Comparison of ENCODE assay signal across 8 cellular contexts in the genomic region with DNA sequence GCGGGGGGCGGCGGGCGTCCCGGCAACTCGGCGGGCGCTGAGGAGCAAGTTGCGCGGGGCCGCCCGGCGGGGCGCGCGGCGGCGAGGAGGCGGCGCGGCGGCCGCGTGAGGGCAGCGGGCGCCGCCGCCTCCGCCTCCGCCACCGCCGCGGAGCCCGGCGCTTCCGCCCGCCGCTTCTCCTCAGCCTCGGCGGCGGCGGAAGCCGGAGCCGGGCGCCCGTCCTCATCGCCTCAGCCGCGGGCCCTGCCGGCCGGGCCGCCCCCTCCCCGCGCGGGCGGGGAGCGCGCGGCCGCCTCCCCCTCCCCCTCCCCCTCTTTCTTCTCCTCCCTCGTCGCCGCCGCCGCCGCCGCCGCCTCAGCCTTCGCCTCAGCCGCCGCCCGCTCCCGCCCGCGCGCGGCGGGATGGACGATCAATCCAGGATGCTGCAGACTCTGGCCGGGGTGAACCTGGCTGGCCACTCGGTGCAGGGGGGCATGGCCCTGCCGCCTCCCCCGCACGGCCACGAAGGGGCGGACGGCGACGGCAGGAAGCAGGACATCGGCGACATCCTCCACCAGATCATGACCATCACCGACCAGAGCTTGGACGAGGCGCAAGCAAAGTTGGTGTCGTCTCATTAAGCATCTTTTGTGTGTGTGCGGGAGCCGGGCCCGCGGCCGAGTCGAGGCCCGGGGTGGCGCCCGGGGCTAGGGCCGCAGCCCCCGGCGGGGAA. TPM values are rescaled to one million over a fixed set of nuclear protein-coding genes. Genes with fewer than 3 reads are reported as not detected.
DNase-seq lines count a peak whose midpoint lies in the region; ATAC-seq and TF ChIP-seq lines count a peak whose summit lies in the region.

Gene PBX3 (plus strand): TSS at position 321 of the 712 bp plus-strand sequence.

- H3K9me3 ChIP-seq in right atrium auricular region = no peaks in the 10 kb centered on the region

- TF ChIP-seq CTCF in AG10803 (conservative IDR thresholded peaks at IDR 0.05; ENCODE audit: low read length) (no peak), right atrium auricular region (IDR thresholded peaks at IDR 0.05) (peak in 1 of 2 donors; percentile 17)

- no peaks in the 10 kb centered on the region for H3K27me3 ChIP-seq in right atrium auricular region

- H3K36me3 ChIP-seq in right atrium auricular region = no peaks in the 10 kb centered on the region

- peak within 1 kb of the TSS; percentile 47 for H3K27ac ChIP-seq in adipose tissue (ENCODE audit: low read depth, low read length)
- peak within 1 kb of the TSS; percentile 92 to 93 for H3K27ac ChIP-seq in right atrium auricular region

- 0 to 1% (median 1%) methylated on average over 27 to 101 of the region's 107 CpGs for WGBS in adipose tissue, 3 donors

- DNase-seq in AG10803 (ENCODE audit: low read depth) (peak; percentile 40), SW480 (ENCODE audit: low spot score) (peak; percentile 46), right atrium auricular region (ENCODE audit: low spot score) (no peak), putamen (ENCODE audit: low spot score) (peak; percentile 52)

- H3K4me1 ChIP-seq in right atrium auricular region = peaks cover 0 to 28% of the 10 kb centered on the region in 2 donors

- peak; percentile 8 for ATAC-seq in GM19023 (IDR thresholded peaks at IDR 0.05; ENCODE audit: unreplicated experiment)
- ATAC-seq in HG03342 (IDR thresholded peaks at IDR 0.05; ENCODE audit: unreplicated experiment) = peak; percentile 17
- no peak for ATAC-seq in GM18873 (IDR thresholded peaks at IDR 0.05; ENCODE audit: low FRiP score, unreplicated experiment)

- H3K4me3 ChIP-seq in AG10803 (ENCODE audit: low read length) = peak within 1 kb of the TSS; percentile 85
- H3K4me3 ChIP-seq in right atrium auricular region = peak within 1 kb of the TSS; percentile 86 to 87

RNA-seq across cellular contexts. Expression of gene PBX3, which starts in this region (rescaled TPM):
- polyA plus RNA-seq in adipose tissue = 10 to 100 TPM in 2 of 3 donors, 1 to 10 TPM in 1; 9.2 to 16.5 (median 13.2) TPM
- total RNA-seq in right atrium auricular region = 10 to 100 TPM; 71.1 to 91.5 TPM
